Comparison of ENCODE assay signal across 31 cellular contexts in the genomic region with DNA sequence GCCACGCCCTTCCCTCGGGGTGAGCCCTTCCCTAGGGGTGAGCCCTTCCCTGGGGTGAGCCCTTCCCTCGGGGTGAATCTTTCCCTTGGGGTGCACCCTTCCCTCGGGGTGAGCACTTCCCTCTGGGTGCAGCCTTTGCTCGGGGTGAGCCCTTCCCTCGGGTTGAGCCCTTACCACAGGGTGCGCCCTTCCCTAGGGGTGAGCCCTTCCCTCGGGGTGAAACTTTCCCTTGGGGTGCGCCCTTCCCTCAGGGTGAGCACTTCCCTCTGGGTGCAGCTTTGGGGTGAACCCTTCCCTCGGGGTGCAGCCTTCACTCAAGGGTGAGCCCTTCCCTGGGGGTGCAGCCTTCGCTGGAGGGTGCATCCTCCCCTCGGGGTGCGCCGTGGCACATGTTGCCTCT.
"Had no signal": no experiment of that assay in that cellular context is flagged by ENCODE, and none has a peak within 500 bp of the region (broad histone marks: within the 10 kb centered on the region; RNA-seq: fewer than 3 reads in every experiment).

No MANE protein-coding gene starts in this region.

- H3K36me3 ChIP-seq: adrenal gland, breast epithelium, WERI-Rb-1 had no signal

- H3K4me1 Mint-ChIP-seq: activated CD4-positive, alpha-beta T cell treated with anti-CD3 and anti-CD28 coated beads, Interleukin-2, amount 10 ng/mL, durations not matched to agents 24 days and 14 days; activated naive CD4-positive, alpha-beta T cell treated with anti-CD3 and anti-CD28 coated beads, Interleukin-2, amount 50 U/mL, for 24 hours had no signal

- ATAC-seq: activated CD8-positive, alpha-beta T cell treated with anti-CD3 and anti-CD28 coated beads, Interleukin-2, amount 10 ng/mL, durations not matched to agents 7 days and 5 days; body of pancreas; PC-3; Right ventricle myocardium inferior had no signal

- H3K27me3 Mint-ChIP-seq: activated naive CD4-positive, alpha-beta T cell treated with anti-CD3 and anti-CD28 coated beads, Interleukin-2, amount 50 U/mL, for 24 hours; activated T-cell treated with anti-CD3 and anti-CD28 coated beads, Interleukin-2, amount 50 U/mL, for 24 hours had no signal

- H3K4me3 Mint-ChIP-seq: activated CD4-positive, alpha-beta T cell treated with anti-CD3 and anti-CD28 coated beads, Interleukin-2, amount 10 ng/mL, durations not matched to agents 24 days and 14 days; activated CD8-positive, alpha-beta T cell treated with anti-CD3 and anti-CD28 coated beads, Interleukin-2, amount 10 ng/mL, durations not matched to agents 7 days and 5 days; activated naive CD4-positive, alpha-beta T cell treated with anti-CD3 and anti-CD28 coated beads, Interleukin-2, amount 50 U/mL, for 24 hours; activated T-cell treated with anti-CD3 and anti-CD28 coated beads, Interleukin-2, amount 50 U/mL, for 24 hours had no signal

- DNase-seq: activated CD4-positive, alpha-beta T cell treated with anti-CD3 and anti-CD28 coated beads for 1 hour; activated CD4-positive, alpha-beta T cell treated with anti-CD3 and anti-CD28 coated beads, Interleukin-2, amount 10 ng/mL, durations not matched to agents 24 days and 14 days; activated CD4-positive, alpha-beta T cell treated with anti-CD3 and anti-CD28 coated beads, Interleukin-2, amount 50 U/mL, for 4 hours; activated CD4-positive, CD25-positive, alpha-beta regulatory T cell; activated CD8-positive, alpha-beta T cell treated with anti-CD3 and anti-CD28 coated beads, Interleukin-2, amount 10 ng/mL, durations not matched to agents 7 days and 5 days; activated gamma-delta T cell; activated naive CD4-positive, alpha-beta T cell treated with Interleukin-2 at 50 U/mL for 16 hours; activated T-cell treated with anti-CD3 and anti-CD28 coated beads, Interleukin-2, amount 50 U/mL, for 24 hours; adrenal gland; body of pancreas; central memory CD4-positive, alpha-beta T cell; KG1; MM.1S; NCI-H1092; NCI-H1436 treated with DMSO at 0.1 percent for 48 hours; NCI-H1694 treated with DMSO at 0.1 percent for 48 hours; NCI-H2029; NCI-H345; NCI-H526; NCI-H748 treated with DMSO at 0.1 percent for 48 hours; NK-92 treated with Interleukin-12 subunit alpha and Interleukin-12 subunit beta, amount 100 ng/mL, for 24 hours; PC-3; SIG-M5; T1000 had no signal

- FAIRE-seq: RCC 7860 had no signal

- H3K27ac ChIP-seq: adrenal gland, body of pancreas, breast epithelium, RWPE1, WERI-Rb-1 had no signal

- H3K27me3 ChIP-seq: body of pancreas, breast epithelium had no signal

- H3K9me3 ChIP-seq: adrenal gland, body of pancreas, breast epithelium had no signal

- H3K4me1 ChIP-seq: adrenal gland, breast epithelium had no signal

- H3K9me3 Mint-ChIP-seq: activated CD4-positive, alpha-beta T cell treated with anti-CD3 and anti-CD28 coated beads, Interleukin-2, amount 10 ng/mL, durations not matched to agents 24 days and 14 days; activated naive CD4-positive, alpha-beta T cell treated with anti-CD3 and anti-CD28 coated beads, Interleukin-2, amount 50 U/mL, for 24 hours; activated T-cell treated with anti-CD3 and anti-CD28 coated beads, Interleukin-2, amount 50 U/mL, for 24 hours; activated T-helper 2 cell treated with anti-CD3 and anti-CD28 coated beads, Interferon-gamma antibody, Interleukin-2, Interleukin-4, amounts not matched to agents 10 μg/mL and 5 μg/mL and 100 μg/mL, durations not matched to agents 14 hours and 24 hours and 36 hours had no signal

- H3K27ac Mint-ChIP-seq: activated CD4-positive, alpha-beta T cell treated with anti-CD3 and anti-CD28 coated beads, Interleukin-2, amount 10 ng/mL, durations not matched to agents 24 days and 14 days; activated CD8-positive, alpha-beta T cell treated with anti-CD3 and anti-CD28 coated beads, Interleukin-2, amount 10 ng/mL, durations not matched to agents 7 days and 5 days; activated naive CD4-positive, alpha-beta T cell treated with anti-CD3 and anti-CD28 coated beads, Interleukin-2, amount 50 U/mL, for 24 hours; activated T-cell treated with anti-CD3 and anti-CD28 coated beads, Interleukin-2, amount 50 U/mL, for 24 hours; activated T-helper 2 cell treated with anti-CD3 and anti-CD28 coated beads, Interferon-gamma antibody, Interleukin-2, Interleukin-4, amounts not matched to agents 10 μg/mL and 5 μg/mL and 100 μg/mL, durations not matched to agents 14 hours and 24 hours and 36 hours had no signal

- H3K4me3 ChIP-seq: adrenal gland, body of pancreas, breast epithelium had no signal
